Comparison of ENCODE assay signal across 13 cellular contexts in genomic region chr11:59095972-59096575, GRCh38. TPM values are rescaled to one million over a fixed set of nuclear protein-coding genes. Genes with fewer than 3 reads are reported as not detected.
A peak's percentile ranks its signal among the peaks of the same experiment; 100 is the strongest.
DNase-seq lines count a peak whose midpoint lies in the region; ATAC-seq and TF ChIP-seq lines count a peak whose summit lies in the region.
"Not testable (repeated sequence)": the region's sequence is repeated elsewhere in the genome, so short reads cannot be mapped to it uniquely, and the experiment has no call there.
"Had no signal": no experiment of that assay in that cellular context is flagged by ENCODE, and none has a peak within 500 bp of the region (broad histone marks: within the 10 kb centered on the region; RNA-seq: fewer than 3 reads in every experiment).

No MANE protein-coding gene starts in this region.

- not testable (repeated sequence) for H3K4me3 Mint-ChIP-seq in activated naive CD8-positive, alpha-beta T cell treated with anti-CD3 and anti-CD28 coated beads, Interleukin-2, amount 50 U/mL, for 24 hours

- H3K4me2 ChIP-seq in DOHH2 (ENCODE audit: low read length), result peak overlapping the region; percentile 73
- H3K4me2 ChIP-seq in Karpas-422 (ENCODE audit: low read depth, low read length, poor library complexity, severe bottlenecking), result peak overlapping the region; percentile 71
- peak overlapping the region; percentile 90 for H3K4me2 ChIP-seq in SU-DHL-6 (ENCODE audit: low read depth, low read length, poor library complexity, severe bottlenecking)

- peak overlapping the region; percentile 83 for H3K4me3 ChIP-seq in DOHH2 (ENCODE audit: low read length)
- 0 out of 2 replicates have a peak overlapping the region, but pooled peaks have one; percentile 30 for H3K4me3 ChIP-seq in Karpas-422 (ENCODE audit: low read length)
- peak overlapping the region; percentile 57 for H3K4me3 ChIP-seq in SU-DHL-6 (ENCODE audit: insufficient read depth, low read length, poor library complexity, severe bottlenecking)
- not testable (repeated sequence) for H3K4me3 ChIP-seq in right lobe of liver, spleen, upper lobe of right lung

- intact Hi-C loops in right lobe of liver (cut with DNase I); spleen (cut with DNase I; ENCODE audit: low total_unique reads); upper lobe of right lung (cut with DNase I): not testable (repeated sequence)

- not testable (repeated sequence) for TF ChIP-seq POLR2A in right lobe of liver (IDR thresholded peaks at IDR 0.05); spleen (IDR thresholded peaks at IDR 0.05)

- H3K9me3 ChIP-seq in DOHH2 (ENCODE audit: control insufficient read depth, insufficient read depth, low read length), result peaks cover 35% of the 10 kb centered on the region
- H3K9me3 ChIP-seq in Karpas-422 (ENCODE audit: low read length); SU-DHL-6 (ENCODE audit: insufficient read depth, low read length); right lobe of liver; spleen; upper lobe of right lung: not testable (repeated sequence)

- not testable (repeated sequence) for H2AFZ ChIP-seq in Karpas-422 (ENCODE audit: low read length); SU-DHL-6 (ENCODE audit: low read depth, low read length, severe bottlenecking)

- 20% methylated on average over 5 of the region's 5 CpGs for WGBS in right lobe of liver (ENCODE audit: insufficient coverage, low coverage, low lambda C conversion rate, missing lambda C conversion rate)
- WGBS in spleen, 5 donors, result 69 to 86% (median 76%) methylated on average over 5 of the region's 5 CpGs

- H4K20me1 ChIP-seq in DOHH2 (ENCODE audit: control insufficient read depth, insufficient read depth, low read depth, low read length); Karpas-422 (ENCODE audit: insufficient read depth, low read depth, low read length); SU-DHL-6 (ENCODE audit: low read depth, low read length): not testable (repeated sequence)

- peaks cover 15% of the 10 kb centered on the region for H3K4me1 Mint-ChIP-seq in activated naive CD8-positive, alpha-beta T cell treated with anti-CD3 and anti-CD28 coated beads, Interleukin-2, amount 50 U/mL, for 24 hours

- not testable (repeated sequence) for DNase-seq in Karpas-422; activated naive CD8-positive, alpha-beta T cell treated with anti-CD3 and anti-CD28 coated beads, Interleukin-2, amount 50 U/mL, for 24 hours; right lobe of liver; spleen; upper lobe of right lung

- peak overlapping the region; percentile 10 for H3K27ac Mint-ChIP-seq in activated naive CD8-positive, alpha-beta T cell treated with anti-CD3 and anti-CD28 coated beads, Interleukin-2, amount 50 U/mL, for 24 hours

- H3K79me2 ChIP-seq in DOHH2 (ENCODE audit: control insufficient read depth, low read length), result peaks cover 63% of the 10 kb centered on the region
- not testable (repeated sequence) for H3K79me2 ChIP-seq in Karpas-422 (ENCODE audit: low read length)
- peaks cover 44% of the 10 kb centered on the region for H3K79me2 ChIP-seq in SU-DHL-6 (ENCODE audit: insufficient read depth, low read length)

- H3K9ac ChIP-seq in Karpas-422 (ENCODE audit: low read length), result 0 out of 2 replicates have a peak overlapping the region, but pooled peaks have one; percentile 42
- H3K9ac ChIP-seq in SU-DHL-6 (ENCODE audit: low read length), result peak overlapping the region; percentile 56

- H3F3A ChIP-seq in DOHH2 (ENCODE audit: control insufficient read depth, insufficient read depth) (peaks cover 48% of the 10 kb centered on the region), SU-DHL-6 (ENCODE audit: insufficient read depth) (peaks cover 57% of the 10 kb centered on the region)

- not testable (repeated sequence) for TF ChIP-seq CTCF in DOHH2 (IDR thresholded peaks at IDR 0.05; ENCODE audit: low read depth, low read length, poor library complexity, severe bottlenecking); SU-DHL-6 (IDR thresholded peaks at IDR 0.05; ENCODE audit: insufficient read depth, low read length, poor library complexity, severe bottlenecking); right lobe of liver (IDR thresholded peaks at IDR 0.05); spleen (IDR thresholded peaks at IDR 0.05 in 8 of 11, conservative IDR thresholded peaks at IDR 0.05 in 3 of 11); upper lobe of right lung (IDR thresholded peaks at IDR 0.05)

- not testable (repeated sequence) for H3K36me3 Mint-ChIP-seq in activated naive CD8-positive, alpha-beta T cell treated with anti-CD3 and anti-CD28 coated beads, Interleukin-2, amount 50 U/mL, for 24 hours (ENCODE audit: low read depth)

- H3K4me1 ChIP-seq in DOHH2 (ENCODE audit: control insufficient read depth, low read length), result peaks cover 90% of the 10 kb centered on the region
- H3K4me1 ChIP-seq in Karpas-422 (ENCODE audit: low read length), result peaks cover 44% of the 10 kb centered on the region
- not testable (repeated sequence) for H3K4me1 ChIP-seq in right lobe of liver, upper lobe of right lung
- H3K4me1 ChIP-seq in spleen, result peaks cover 0 to 46% (median 4%) of the 10 kb centered on the region in 6 donors

- H3K27ac ChIP-seq in DOHH2 (ENCODE audit: low read depth, low read length), result peak overlapping the region; percentile 96
- H3K27ac ChIP-seq in Karpas-422 (ENCODE audit: low read length), result 0 out of 2 replicates have a peak overlapping the region, but pooled peaks have one; percentile 58
- H3K27ac ChIP-seq in SU-DHL-6 (ENCODE audit: low read depth, low read length), result peak overlapping the region; percentile 95
- not testable (repeated sequence) for H3K27ac ChIP-seq in right lobe of liver, upper lobe of right lung
- H3K27ac ChIP-seq in spleen, result peak overlapping the region in 6 of 8 donors; percentile 14 to 63 (median 48)

- H3K9me3 Mint-ChIP-seq in activated naive CD8-positive, alpha-beta T cell treated with anti-CD3 and anti-CD28 coated beads, Interleukin-2, amount 50 U/mL, for 24 hours, result not testable (repeated sequence)

- H3K36me3 ChIP-seq in DOHH2 (ENCODE audit: control insufficient read depth, low read length) (peaks cover 96% of the 10 kb centered on the region), SU-DHL-6 (ENCODE audit: low read length) (peaks cover 48% of the 10 kb centered on the region)
- H3K36me3 ChIP-seq in Karpas-422 (ENCODE audit: insufficient read depth, low read length); right lobe of liver; spleen; upper lobe of right lung: not testable (repeated sequence)

- not testable (repeated sequence) for H3K27me3 ChIP-seq in DOHH2 (ENCODE audit: control insufficient read depth, low read length); Karpas-422 (ENCODE audit: low read length); SU-DHL-6 (ENCODE audit: low read length); right lobe of liver; spleen (replicated peaks in 1 of 7); upper lobe of right lung

- ATAC-seq in activated naive CD8-positive, alpha-beta T cell treated with anti-CD3 and anti-CD28 coated beads, Interleukin-2, amount 50 U/mL, for 24 hours, result not testable (repeated sequence)
- ATAC-seq in right lobe of liver (peak; percentile 67 to 95 (median 87)), upper lobe of right lung (peak; percentile 82)

- H3K27me3 Mint-ChIP-seq in activated naive CD8-positive, alpha-beta T cell treated with anti-CD3 and anti-CD28 coated beads, Interleukin-2, amount 50 U/mL, for 24 hours, result peaks cover 26% of the 10 kb centered on the region

- not testable (repeated sequence) for H3K9me2 ChIP-seq in DOHH2 (replicated peaks; ENCODE audit: control insufficient read depth, low read length); Karpas-422 (replicated peaks; ENCODE audit: insufficient read depth, low read length); SU-DHL-6 (replicated peaks; ENCODE audit: insufficient read depth, low read length)

RNA-seq across cellular contexts. Expression of gene GLYATL1B, which starts 10.0 kb away (rescaled TPM):
- total RNA-seq in Karpas-422 (2014; rRNA removed; shearing (Covaris generic); ENCODE audit: low replicate concordance), result not detected in 2 replicates
- 1 to 10 TPM in 1 of 6 experiments, not detected in 5; 2.6 TPM for total RNA-seq in right lobe of liver
- total RNA-seq in spleen, result not detected
- not detected for polyA plus RNA-seq in spleen
- not detected for total RNA-seq in upper lobe of right lung
- total RNA-seq: Calu3; CD4-positive, alpha-beta memory T cell; H1; H7 had no signal
- polyA plus RNA-seq: A549; BJ; CD4-positive, alpha-beta memory T cell; H1 had no signal

RNA-seq across cellular contexts. Expression of gene FAM111B, which starts 11.0 kb away (rescaled TPM):
- total RNA-seq in Karpas-422 (2014; rRNA removed; shearing (Covaris generic); ENCODE audit: low replicate concordance), result 10.7 and 19.9 TPM in 2 replicates
- total RNA-seq in right lobe of liver (1 to 10 TPM in 4 of 6 experiments, under 1 TPM in 2; 0.15 to 9.6 (median 1.1) TPM), spleen (1 to 10 TPM; 1.2 to 5.8 (median 3.4) TPM), upper lobe of right lung (0.87 TPM)
- polyA plus RNA-seq in spleen, result 1 to 10 TPM; 1.1 to 2.7 (median 1.6) TPM

RNA-seq across cellular contexts. Expression of gene FAM111A, which starts 46.6 kb away (rescaled TPM):
- 48.2 and 64.1 TPM in 2 replicates for total RNA-seq in Karpas-422 (2014; rRNA removed; shearing (Covaris generic); ENCODE audit: low replicate concordance)
- 10 to 100 TPM; 10.8 to 19.5 (median 16.6) TPM for total RNA-seq in right lobe of liver
- total RNA-seq in spleen, result 100 to 1,000 TPM in 1 of 7 donors, 10 to 100 TPM in 6; 54.7 to 130 (median 67.2) TPM
- 10 to 100 TPM; 28.3 to 60.7 (median 51.4) TPM for polyA plus RNA-seq in spleen
- total RNA-seq in upper lobe of right lung, result 60.9 TPM
